In genomic region chr18:38867680-38868079, GRCh38 we compare ENCODE assay signal across 18 cellular contexts.
DNase-seq lines count a peak whose midpoint lies in the region; ATAC-seq, FAIRE-seq and TF ChIP-seq lines count a peak whose summit lies in the region.
"Had no signal": no experiment of that assay in that cellular context is flagged by ENCODE, and none has a peak within 500 bp of the region (broad histone marks: within the 10 kb centered on the region; RNA-seq: fewer than 3 reads in every experiment).

No MANE protein-coding gene starts in this region.

- no peak overlapping the region for H4K8ac ChIP-seq in H9 (replicated peaks; ENCODE audit: insufficient read length, low read depth, low read length)

- H3K27ac Mint-ChIP-seq in H9: no peak overlapping the region
- H3K27ac Mint-ChIP-seq in stimulated activated memory B cell treated with anti-CD40 and anti-IgM and Interleukin-4, amounts not matched to agents 10 μg/mL and 1 μg/mL and 100 μg/mL, for 72 hours: no peak overlapping the region
- H3K27ac Mint-ChIP-seq in endothelial cell (ENCODE audit: unreplicated experiment): no peak overlapping the region
- H3K27ac Mint-ChIP-seq: CD4-positive, alpha-beta T cell; HFFc6 had no signal

- H3K27me3 Mint-ChIP-seq in H9 (ENCODE audit: low read depth) (no peaks in the 10 kb centered on the region), endothelial cell (ENCODE audit: unreplicated experiment) (no peaks in the 10 kb centered on the region)
- no peaks in the 10 kb centered on the region for H3K27me3 Mint-ChIP-seq in stimulated activated memory B cell treated with anti-CD40 and anti-IgM and Interleukin-4, amounts not matched to agents 10 μg/mL and 1 μg/mL and 100 μg/mL, for 72 hours
- H3K27me3 Mint-ChIP-seq: CD4-positive, alpha-beta T cell had no signal

- H3K4me2 ChIP-seq in H9 (ENCODE audit: insufficient read depth, insufficient read length, low read length): no peak overlapping the region
- H3K4me2 ChIP-seq: KMS-11 had no signal

- peak; percentile 61 for FAIRE-seq in D721Med (lab: Jason Lieb, UNC)
- FAIRE-seq: GM12878, H54 had no signal

- H4K5ac ChIP-seq in H9 (ENCODE audit: insufficient read length, low read depth, low read length): no peak overlapping the region

- H3K4me1 Mint-ChIP-seq in H9 (peaks cover 2 to 5% of the 10 kb centered on the region in 2 experiments; a peak in 2 of 4 replicates), endothelial cell (ENCODE audit: unreplicated experiment) (no peaks in the 10 kb centered on the region)
- H3K4me1 Mint-ChIP-seq in stimulated activated memory B cell treated with anti-CD40 and anti-IgM and Interleukin-4, amounts not matched to agents 10 μg/mL and 1 μg/mL and 100 μg/mL, for 72 hours: no peaks in the 10 kb centered on the region

- H3K79me1 ChIP-seq in H9 (ENCODE audit: insufficient read depth, low read depth, low read length, poor library complexity, severe bottlenecking): no peaks in the 10 kb centered on the region

- no peak overlapping the region for H3T11ph ChIP-seq in H9 (ENCODE audit: low read length)

- no peak overlapping the region for H2BK120ac ChIP-seq in H9 (ENCODE audit: low read depth, low read length, poor library complexity, severe bottlenecking)

- no peak for ATAC-seq in foreskin keratinocyte
- no peak for ATAC-seq in stimulated activated memory B cell treated with anti-CD40 and anti-IgM and Interleukin-4, amounts not matched to agents 10 μg/mL and 1 μg/mL and 100 μg/mL, for 72 hours
- ATAC-seq: GM12878, HCT116 had no signal

- H2BK15ac ChIP-seq in H9 (ENCODE audit: low read depth, low read length): no peak overlapping the region

- no peaks in the 10 kb centered on the region for H3K4me1 ChIP-seq in H9 (ENCODE audit: insufficient read depth, low read length)
- no peaks in the 10 kb centered on the region for H3K4me1 ChIP-seq in foreskin keratinocyte
- H3K4me1 ChIP-seq: BE2C, Caco-2 had no signal

- no peaks in the 10 kb centered on the region for H3K79me2 ChIP-seq in H9 (ENCODE audit: insufficient read depth, low read length)

- no peak overlapping the region for H3K9ac ChIP-seq in H9 (ENCODE audit: extremely low read depth, insufficient read length, low read length)
- H3K9ac ChIP-seq: KMS-11 had no signal

- no peak overlapping the region for H2BK12ac ChIP-seq in H9 (ENCODE audit: insufficient read length, low read depth, low read length)

- H3K23ac ChIP-seq in H9 (ENCODE audit: insufficient read length, low read depth, low read length): no peak overlapping the region

- no peaks in the 10 kb centered on the region for H4K20me1 ChIP-seq in H9 (ENCODE audit: control insufficient read depth, insufficient read depth, insufficient read length)

- H3K36me3 Mint-ChIP-seq in H9 (ENCODE audit: insufficient read depth in 1 of 3, low read depth in 3 of 3) (no peaks in the 10 kb centered on the region), endothelial cell (ENCODE audit: low read depth, unreplicated experiment) (no peaks in the 10 kb centered on the region)
- H3K36me3 Mint-ChIP-seq in stimulated activated memory B cell treated with anti-CD40 and anti-IgM and Interleukin-4, amounts not matched to agents 10 μg/mL and 1 μg/mL and 100 μg/mL, for 72 hours: no peaks in the 10 kb centered on the region

- no peaks in the 10 kb centered on the region for H3K9me3 ChIP-seq in H9 (ENCODE audit: control insufficient read depth, low read depth, low read length)
- H3K9me3 ChIP-seq: BE2C, Caco-2 had no signal

- H2BK5ac ChIP-seq in H9 (ENCODE audit: insufficient read length, low read length): no peak overlapping the region

- WGBS in H9 (ENCODE audit: extremely low coverage, insufficient read length, low lambda C conversion rate): no CpG with 5 or more reads among the region's 2 CpGs

- TF ChIP-seq CTCF in D721Med (IDR thresholded peaks at IDR 0.05; ENCODE audit: insufficient read depth, missing control alignments) (no peak), H9 (conservative IDR thresholded peaks at IDR 0.05) (peak; percentile 54), foreskin keratinocyte (conservative IDR thresholded peaks at IDR 0.05) (peak; percentile 28), endothelial cell (IDR thresholded peaks at IDR 0.05; ENCODE audit: unreplicated experiment) (no peak)

- H3K4me3 Mint-ChIP-seq in H9: no peak overlapping the region
- H3K4me3 Mint-ChIP-seq in stimulated activated memory B cell treated with anti-CD40 and anti-IgM and Interleukin-4, amounts not matched to agents 10 μg/mL and 1 μg/mL and 100 μg/mL, for 72 hours: no peak overlapping the region
- no peak overlapping the region for H3K4me3 Mint-ChIP-seq in endothelial cell (ENCODE audit: unreplicated experiment)
- H3K4me3 Mint-ChIP-seq: CD4-positive, alpha-beta T cell; HFFc6 had no signal

- no peak overlapping the region for H4K91ac ChIP-seq in H9 (ENCODE audit: insufficient read length, low read depth, low read length)

- no peak overlapping the region for H3K4ac ChIP-seq in H9 (ENCODE audit: low read depth, low read length)

- H3K27me3 ChIP-seq in H9 (ENCODE audit: insufficient read depth, low read length) (no peaks in the 10 kb centered on the region), foreskin keratinocyte (peaks cover 2% of the 10 kb centered on the region)
- H3K27me3 ChIP-seq: BE2C had no signal

- H3K27ac ChIP-seq in H9 (ENCODE audit: insufficient read length, low read depth, low read length): no peak overlapping the region
- no peak overlapping the region for H3K27ac ChIP-seq in foreskin keratinocyte
- H3K27ac ChIP-seq: KMS-11 had no signal

- DNase-seq in D721Med (ENCODE audit: insufficient read length, low spot score) (no peak), H9 (no peak), foreskin keratinocyte (no peak), endothelial cell (ENCODE audit: low spot score) (no peak), NCI-H2029 treated with DMSO at 0.1 percent for 48 hours (lab: John Stamatoyannopoulos, UW) (no peak)
- DNase-seq: ACHN; BE2C; C1 segment of cervical spinal cord; Caco-2; CD4-positive, alpha-beta T cell; DMS79 treated with DMSO at 0.1 percent for 48 hours; EL; HFFc6 had no signal

- no peak overlapping the region for H2AK5ac ChIP-seq in H9 (ENCODE audit: insufficient read length, low read length)

- no peak overlapping the region for H3K14ac ChIP-seq in H9 (ENCODE audit: insufficient read depth, low read length)

- H3K9me3 Mint-ChIP-seq in H9 (no peaks in the 10 kb centered on the region), endothelial cell (ENCODE audit: unreplicated experiment) (no peaks in the 10 kb centered on the region)
- no peaks in the 10 kb centered on the region for H3K9me3 Mint-ChIP-seq in stimulated activated memory B cell treated with anti-CD40 and anti-IgM and Interleukin-4, amounts not matched to agents 10 μg/mL and 1 μg/mL and 100 μg/mL, for 72 hours
- H3K9me3 Mint-ChIP-seq: CD4-positive, alpha-beta T cell had no signal

- no peak overlapping the region for H3K18ac ChIP-seq in H9 (ENCODE audit: insufficient read length, low read depth, low read length)

- no peak overlapping the region for H3K56ac ChIP-seq in H9 (ENCODE audit: insufficient read length, low read depth, low read length)

- H3K23me2 ChIP-seq in H9 (ENCODE audit: insufficient read length, low read depth, low read length, poor library complexity, severe bottlenecking): no peaks in the 10 kb centered on the region

- H2BK20ac ChIP-seq in H9 (ENCODE audit: low read depth, low read length, poor library complexity, severe bottlenecking): no peak overlapping the region

- H2AFZ ChIP-seq in H9 (ENCODE audit: low read length): no peak overlapping the region

Comparison
In these comparisons a context has a peak if more than half of its experiments do, and no peak if none do; other contexts are left out.
1. CTCF ChIP-seq: peak in H9 (single experiment) and foreskin keratinocyte (single experiment); none in D721Med (single experiment) and endothelial cell (single experiment).